In the genomic region with DNA sequence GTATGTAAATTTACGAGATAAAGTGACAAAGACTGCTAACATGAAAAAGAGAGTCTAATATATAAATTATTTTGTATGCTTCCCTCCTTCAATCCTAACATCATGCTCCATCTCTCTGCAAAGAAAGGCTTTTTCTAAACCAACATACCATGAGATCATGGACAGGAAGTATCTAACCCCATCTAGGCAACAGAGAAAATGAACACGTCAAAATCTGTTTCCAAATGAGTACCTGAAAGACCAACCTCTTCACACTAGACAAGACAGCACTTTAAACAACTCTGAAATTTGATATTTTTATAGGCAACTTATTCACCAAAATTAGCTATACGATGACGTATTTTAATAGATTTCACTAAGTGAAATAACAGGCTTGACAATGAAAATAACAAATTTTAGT, we compare ENCODE assay signal across 1 cellular context.
TF ChIP-seq lines count a peak whose summit lies in the region.

No MANE protein-coding gene starts in this region.

TF ChIP-seq in GM12878, 131 proteins besides CTCF, POLR2A, EP300 and RAD21:
- TF ChIP-seq, protein P1, sequence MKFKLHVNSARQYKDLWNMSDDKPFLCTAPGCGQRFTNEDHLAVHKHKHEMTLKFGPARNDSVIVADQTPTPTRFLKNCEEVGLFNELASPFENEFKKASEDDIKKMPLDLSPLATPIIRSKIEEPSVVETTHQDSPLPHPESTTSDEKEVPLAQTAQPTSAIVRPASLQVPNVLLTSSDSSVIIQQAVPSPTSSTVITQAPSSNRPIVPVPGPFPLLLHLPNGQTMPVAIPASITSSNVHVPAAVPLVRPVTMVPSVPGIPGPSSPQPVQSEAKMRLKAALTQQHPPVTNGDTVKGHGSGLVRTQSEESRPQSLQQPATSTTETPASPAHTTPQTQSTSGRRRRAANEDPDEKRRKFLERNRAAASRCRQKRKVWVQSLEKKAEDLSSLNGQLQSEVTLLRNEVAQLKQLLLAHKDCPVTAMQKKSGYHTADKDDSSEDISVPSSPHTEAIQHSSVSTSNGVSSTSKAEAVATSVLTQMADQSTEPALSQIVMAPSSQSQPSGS (IDR thresholded peaks at IDR 0.05; ENCODE audit: low read length), result 0 out of 2 replicates have a peak, but pooled peaks have one; percentile 31
- no peak for TF ChIP-seq MEF2B (IDR thresholded peaks at IDR 0.05; ENCODE audit: partially characterized antibody, poor library complexity, severe bottlenecking)
- TF ChIP-seq JUNB (IDR thresholded peaks at IDR 0.05), result peak; percentile 66
- TF ChIP-seq ATF7 (IDR thresholded peaks at IDR 0.05; ENCODE audit: low read depth), result peak; percentile 80
- TF ChIP-seq ZZZ3 (IDR thresholded peaks at IDR 0.05; ENCODE audit: control insufficient read depth, insufficient read length, low read depth), result no peak
- TF ChIP-seq, protein P2, sequence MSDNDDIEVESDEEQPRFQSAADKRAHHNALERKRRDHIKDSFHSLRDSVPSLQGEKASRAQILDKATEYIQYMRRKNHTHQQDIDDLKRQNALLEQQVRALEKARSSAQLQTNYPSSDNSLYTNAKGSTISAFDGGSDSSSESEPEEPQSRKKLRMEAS (IDR thresholded peaks at IDR 0.05; ENCODE audit: low read depth, low read length), result no peak
- peak; percentile 78 for TF ChIP-seq CREB1 (IDR thresholded peaks at IDR 0.05; ENCODE audit: low read depth)
- TF ChIP-seq EED (IDR thresholded peaks at IDR 0.05; ENCODE audit: low read depth), result no peak
- no peak for TF ChIP-seq MEF2A (IDR thresholded peaks at IDR 0.05; ENCODE audit: insufficient read depth, low read depth, low read length)
- peak; percentile 16; the same call in 1 of the 2 replicates for TF ChIP-seq NFIC (IDR thresholded peaks at IDR 0.05; ENCODE audit: low read depth, low read length)
- 0 out of 2 replicates have a peak, but pooled peaks have one; percentile 48 for TF ChIP-seq CREM (IDR thresholded peaks at IDR 0.05; ENCODE audit: low read depth)
- 0 out of 2 replicates have a peak, but pooled peaks have one; percentile 35 for TF ChIP-seq MTA2 (IDR thresholded peaks at IDR 0.05; ENCODE audit: low read depth)
- peak; percentile 47; the same call in 1 of the 2 replicates for TF ChIP-seq RUNX3 (IDR thresholded peaks at IDR 0.05; ENCODE audit: low read length)
